In the genomic region with DNA sequence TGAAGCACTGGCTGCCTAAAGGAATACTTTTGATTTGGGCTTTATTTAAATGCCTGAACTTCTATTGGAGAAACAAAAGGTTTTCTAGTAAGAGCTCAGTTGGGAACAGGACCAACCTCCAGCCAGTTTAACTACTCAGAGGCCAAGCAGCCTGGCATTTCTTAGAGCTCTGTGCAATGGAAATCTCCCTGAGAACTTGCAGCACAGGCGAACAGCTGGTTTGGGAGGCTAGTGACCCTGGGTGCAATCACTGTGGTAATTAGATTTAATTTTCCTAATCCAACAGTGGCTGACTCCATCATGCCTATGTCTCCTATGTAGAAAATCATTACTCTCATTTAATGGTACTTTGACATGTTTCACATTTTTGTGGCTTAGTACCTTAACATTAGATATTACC, we compare ENCODE assay signal across 22 cellular contexts. TPM values are rescaled to one million over a fixed set of nuclear protein-coding genes. Genes with fewer than 3 reads are reported as not detected.
DNase-seq lines count a peak whose midpoint lies in the region; TF ChIP-seq lines count a peak whose summit lies in the region.
"Had no signal": no experiment of that assay in that cellular context is flagged by ENCODE, and none has a peak within 500 bp of the region (broad histone marks: within the 10 kb centered on the region; RNA-seq: fewer than 3 reads in every experiment).

No MANE protein-coding gene starts in this region.

- DNase-seq in NCI-H146 (lab: John Stamatoyannopoulos, UW) (peak; percentile 5), NCI-H146 treated with DMSO at 0.1 percent for 48 hours (lab: John Stamatoyannopoulos, UW; ENCODE audit: unreplicated experiment) (no peak), ACHN (no peak), NOMO-1 treated with dmso at 0.1 percent for 144 hours (lab: John Stamatoyannopoulos, UW; ENCODE audit: unreplicated experiment) (no peak), progenitor cell of endocrine pancreas (ENCODE audit: low spot score, unreplicated experiment) (no peak)
- DNase-seq: CD8-positive, alpha-beta T cell; DND-41; HCEC 1CT; Kasumi-1; MM.1S; NCI-H1105; NCI-H187; NCI-H446; Peyer's patch had no signal

- H3K9me3 ChIP-seq in skeletal muscle tissue (ENCODE audit: control insufficient read depth in 3 of 3, low read length in 3 of 3) = no peaks in the 10 kb centered on the region
- H3K9me3 ChIP-seq: Peyer's patch had no signal

- H3K36me3 ChIP-seq in skeletal muscle tissue (ENCODE audit: control insufficient read depth in 3 of 3, insufficient read depth in 3 of 3, low read length in 3 of 3) = no peaks in the 10 kb centered on the region
- H3K36me3 ChIP-seq: BLaER1, Peyer's patch had no signal

- TF ChIP-seq CTCF in brain (conservative IDR thresholded peaks at IDR 0.05) = no peak
- no peak for TF ChIP-seq CTCF in nephron (IDR thresholded peaks at IDR 0.05; ENCODE audit: unreplicated experiment in 3 of 3)
- TF ChIP-seq CTCF in progenitor cell of endocrine pancreas (IDR thresholded peaks at IDR 0.05; ENCODE audit: unreplicated experiment) = no peak

- peak overlapping the region in 1 of 5 experiments; percentile 56 for H3K27ac Mint-ChIP-seq in brain
- H3K27ac Mint-ChIP-seq in nephron = peak overlapping the region in 1 of 3 experiments; percentile 26
- H3K27ac Mint-ChIP-seq in progenitor cell of endocrine pancreas = no peak overlapping the region
- H3K27ac Mint-ChIP-seq: CD8-positive, alpha-beta T cell; IgD-negative memory B cell had no signal

- no peak overlapping the region for H3K9ac ChIP-seq in skeletal muscle tissue (ENCODE audit: low read depth in 1 of 3, low read length in 3 of 3)
- H3K9ac ChIP-seq: BLaER1 had no signal

- peak overlapping the region in 2 of 3 donors; percentile 45 to 56 for H3K4me3 ChIP-seq in skeletal muscle tissue (ENCODE audit: low read length in 3 of 3)
- H3K4me3 ChIP-seq: BLaER1, GM12878 had no signal

- H3K9me3 Mint-ChIP-seq in brain = no peaks in the 10 kb centered on the region
- H3K9me3 Mint-ChIP-seq in nephron = no peaks in the 10 kb centered on the region
- H3K9me3 Mint-ChIP-seq in progenitor cell of endocrine pancreas (ENCODE audit: low read depth) = no peaks in the 10 kb centered on the region
- H3K9me3 Mint-ChIP-seq: CD8-positive, alpha-beta T cell had no signal

- H3K4me1 Mint-ChIP-seq in brain (peaks cover 45% of the 10 kb centered on the region), nephron (peaks cover 17% of the 10 kb centered on the region), progenitor cell of endocrine pancreas (ENCODE audit: low read depth) (peaks cover 33% of the 10 kb centered on the region)

- in situ Hi-C loops in ACHN (cut with HindIII; ENCODE audit: low pct_ligation_motif_present, low pct_unique_long_range_greater_than_20kb, low sequenced_read_pairs) = no loop called here

- H3K27me3 ChIP-seq in skeletal muscle tissue (ENCODE audit: control insufficient read depth in 3 of 3, insufficient read depth in 3 of 3, low read length in 3 of 3) = peaks cover 25 to 35% (median 35%) of the 10 kb centered on the region in 3 donors
- H3K27me3 ChIP-seq: BLaER1, Peyer's patch had no signal

- H3K4me3 Mint-ChIP-seq in brain (peak overlapping the region in 4 of 5 experiments; percentile 82 to 96 (median 84)), nephron (peak overlapping the region; percentile 83 to 87 (median 84)), progenitor cell of endocrine pancreas (ENCODE audit: low read depth) (no peak overlapping the region)
- H3K4me3 Mint-ChIP-seq: IgD-negative memory B cell had no signal

- peaks cover 6 to 11% (median 10%) of the 10 kb centered on the region in 3 donors for H3K4me1 ChIP-seq in skeletal muscle tissue (ENCODE audit: control insufficient read depth in 3 of 3, insufficient read depth in 3 of 3, low read length in 3 of 3)
- H3K4me1 ChIP-seq: BLaER1 had no signal

- H3K36me3 Mint-ChIP-seq in brain (no peaks in the 10 kb centered on the region), nephron (ENCODE audit: low read depth) (no peaks in the 10 kb centered on the region), progenitor cell of endocrine pancreas (ENCODE audit: insufficient read depth) (no peaks in the 10 kb centered on the region)
- H3K36me3 Mint-ChIP-seq: CD8-positive, alpha-beta T cell; IgD-negative memory B cell had no signal

- peaks cover 44% of the 10 kb centered on the region for H3K27me3 Mint-ChIP-seq in brain
- H3K27me3 Mint-ChIP-seq in nephron (ENCODE audit: low read depth) = peaks cover 60% of the 10 kb centered on the region
- H3K27me3 Mint-ChIP-seq in progenitor cell of endocrine pancreas = no peaks in the 10 kb centered on the region

- no peak overlapping the region for H3K27ac ChIP-seq in skeletal muscle tissue (ENCODE audit: low read depth, low read length)
- H3K27ac ChIP-seq: 22Rv1, BLaER1, Peyer's patch had no signal

RNA-seq across cellular contexts. Expression of a gene that starts 1.0 kb away (rescaled TPM):
- polyA plus RNA-seq in brain (ENCODE audit: insufficient read depth, low read depth, low replicate concordance) = 1.9 TPM
- total RNA-seq in skeletal muscle tissue = 5.7 TPM
- 132 and 173 TPM in 2 replicates for total RNA-seq in progenitor cell of endocrine pancreas
- total RNA-seq: CD8-positive, alpha-beta T cell; GM12878; HT1080 had no signal
- polyA plus RNA-seq: IgD-negative memory B cell had no signal

Comparison
In these comparisons a context has a peak if more than half of its experiments do, and no peak if none do; other contexts are left out.
1. RNA of a gene that starts 1.0 kb away (total RNA-seq): 132 to 173 TPM in progenitor cell of endocrine pancreas; 5.7 TPM in skeletal muscle tissue (single experiment); every median in the first group is over 10 times any median in the second.